In genomic region chr9:94645901-94646300, GRCh38 we compare ENCODE assay signal across 23 cellular contexts. TPM values are rescaled to one million over a fixed set of nuclear protein-coding genes. Genes with fewer than 3 reads are reported as not detected.
"Had no signal": no experiment of that assay in that cellular context is flagged by ENCODE, and none has a peak within 500 bp of the region (broad histone marks: within the 10 kb centered on the region; RNA-seq: fewer than 3 reads in every experiment).

No MANE protein-coding gene starts in this region.

- H3K9me3 ChIP-seq: ascending aorta, spleen had no signal

- H3K36me3 Mint-ChIP-seq: activated naive CD4-positive, alpha-beta T cell treated with anti-CD3 and anti-CD28 coated beads, Interleukin-2, amount 50 U/mL, for 24 hours; mesothelial cell of epicardium; stimulated activated naive B cell treated with anti-CD40 and anti-IgM and Interleukin-4, amounts not matched to agents 10 μg/mL and 1 μg/mL and 100 μg/mL, for 72 hours had no signal

- H3K27ac Mint-ChIP-seq: activated naive CD4-positive, alpha-beta T cell treated with anti-CD3 and anti-CD28 coated beads, Interleukin-2, amount 50 U/mL, for 24 hours; mesothelial cell of epicardium; stimulated activated naive B cell treated with anti-CD40 and anti-IgM and Interleukin-4, amounts not matched to agents 10 μg/mL and 1 μg/mL and 100 μg/mL, for 72 hours had no signal

- H3K27me3 ChIP-seq: ascending aorta, spleen had no signal

- ATAC-seq: left colon; sciatic nerve; stimulated activated naive B cell treated with anti-CD40 and anti-IgM and Interleukin-4, amounts not matched to agents 10 μg/mL and 1 μg/mL and 100 μg/mL, for 72 hours had no signal

- H3K4me1 Mint-ChIP-seq: activated naive CD4-positive, alpha-beta T cell treated with anti-CD3 and anti-CD28 coated beads, Interleukin-2, amount 50 U/mL, for 24 hours; mesothelial cell of epicardium; stimulated activated naive B cell treated with anti-CD40 and anti-IgM and Interleukin-4, amounts not matched to agents 10 μg/mL and 1 μg/mL and 100 μg/mL, for 72 hours had no signal

- H3K27me3 Mint-ChIP-seq: activated naive CD4-positive, alpha-beta T cell treated with anti-CD3 and anti-CD28 coated beads, Interleukin-2, amount 50 U/mL, for 24 hours had no signal

- H3K9me3 Mint-ChIP-seq: activated naive CD4-positive, alpha-beta T cell treated with anti-CD3 and anti-CD28 coated beads, Interleukin-2, amount 50 U/mL, for 24 hours; mesothelial cell of epicardium; stimulated activated naive B cell treated with anti-CD40 and anti-IgM and Interleukin-4, amounts not matched to agents 10 μg/mL and 1 μg/mL and 100 μg/mL, for 72 hours had no signal

- H3K36me3 ChIP-seq: ascending aorta, spleen had no signal

- H3K27ac ChIP-seq: ascending aorta, spleen had no signal

- DNase-seq: activated CD4-positive, CD25-positive, alpha-beta regulatory T cell treated with anti-CD3 and anti-CD28 coated beads, Interleukin-2, amount 50 U/mL, for 72 hours; activated CD8-positive, alpha-beta memory T cell treated with anti-CD3 and anti-CD28 coated beads for 24 hours; activated CD8-positive, alpha-beta memory T cell treated with anti-CD3 and anti-CD28 coated beads, Interleukin-2, amount 50 U/mL, for 48 hours; activated T-cell treated with anti-CD3 and anti-CD28 coated beads, Interleukin-2, amount 50 U/mL, for 48 hours; cerebellar nuclear complex; effector CD4-positive, alpha-beta T cell; hypothalamus; islet precursor cell; spleen; stimulated activated CD4-positive, alpha-beta T cell treated with anti-CD3 and anti-CD28 coated beads, Interleukin-4, amount 100 ng/mL, for 4 hours; stimulated activated naive B cell treated with anti-CD40 and anti-IgM and Interleukin-4, amounts not matched to agents 10 μg/mL and 1 μg/mL and 100 μg/mL, for 72 hours; T-helper 1 cell had no signal

- H3K4me3 ChIP-seq: ascending aorta, lung, spleen had no signal

- H3K4me3 Mint-ChIP-seq: activated naive CD4-positive, alpha-beta T cell treated with anti-CD3 and anti-CD28 coated beads, Interleukin-2, amount 50 U/mL, for 24 hours; mesothelial cell of epicardium; stimulated activated naive B cell treated with anti-CD40 and anti-IgM and Interleukin-4, amounts not matched to agents 10 μg/mL and 1 μg/mL and 100 μg/mL, for 72 hours had no signal

RNA-seq across cellular contexts. Expression of gene FBP1, which starts 6.6 kb away (rescaled TPM):
- total RNA-seq: frontal cortex, osteocyte had no signal
- polyA plus RNA-seq: neural cell had no signal

RNA-seq across cellular contexts. Expression of gene FBP2, which starts 52.3 kb away (rescaled TPM):
- total RNA-seq: ascending aorta, frontal cortex, left colon, mesothelial cell of epicardium, osteocyte, pulmonary artery endothelial cell, sciatic nerve, spleen had no signal
- polyA plus RNA-seq: esophagus, neural cell had no signal
